14 cellular contexts compared by ENCODE assay signal in genomic region chr12:40378721-40379120, GRCh38.
DNase-seq lines count a peak whose midpoint lies in the region; ATAC-seq and TF ChIP-seq lines count a peak whose summit lies in the region.
"Had no signal": no experiment of that assay in that cellular context is flagged by ENCODE, and none has a peak within 500 bp of the region (broad histone marks: within the 10 kb centered on the region; RNA-seq: fewer than 3 reads in every experiment).

No MANE protein-coding gene starts in this region.

- ATAC-seq in SK-N-SH treated with all-trans-retinoic acid at 6 μM for 48 hours, result no peak
- ATAC-seq: A549 had no signal

- peak; percentile 4 for DNase-seq in NCI-H1694 treated with DMSO at 0.1 percent for 48 hours (lab: John Stamatoyannopoulos, UW)
- DNase-seq in NCI-H1694 (lab: John Stamatoyannopoulos, UW), result no peak
- peak; percentile 86 for DNase-seq in NCI-H82 treated with DMSO at 0.1 percent for 48 hours (lab: John Stamatoyannopoulos, UW; ENCODE audit: unreplicated experiment)
- peak; percentile 94 for DNase-seq in cerebellar cortex (ENCODE audit: low spot score)
- DNase-seq in myocyte (ENCODE audit: low read depth), result peak; percentile 1
- DNase-seq in effector CD8-positive, alpha-beta T cell (lab: John Stamatoyannopoulos, UW), result no peak
- DNase-seq in UCSD-AML1 (lab: John Stamatoyannopoulos, UW; ENCODE audit: unreplicated experiment), result no peak
- DNase-seq: AML-193; Caco-2; CD4-positive, alpha-beta T cell; GF-D8; H9 had no signal

TF ChIP-seq in SK-N-SH treated with all-trans-retinoic acid at 6 μM for 48 hours, 23 proteins besides CTCF, POLR2A, EP300 and RAD21:
- TF ChIP-seq ZNF70 (CRISPR knock-in tag; IDR thresholded peaks at IDR 0.05), result no peak
- no peak for TF ChIP-seq ESRRG (CRISPR knock-in tag; IDR thresholded peaks at IDR 0.05)
- no peak for TF ChIP-seq ZNF565 (CRISPR knock-in tag; conservative IDR thresholded peaks at IDR 0.05; ENCODE audit: low read depth)
- TF ChIP-seq ZFP3 (CRISPR knock-in tag; IDR thresholded peaks at IDR 0.05), result no peak
- TF ChIP-seq ISL1 (CRISPR knock-in tag; IDR thresholded peaks at IDR 0.05), result no peak
- TF ChIP-seq TCF4 (CRISPR knock-in tag; IDR thresholded peaks at IDR 0.05; ENCODE audit: borderline replicate concordance), result no peak
- no peak for TF ChIP-seq OSR1 (CRISPR knock-in tag; IDR thresholded peaks at IDR 0.05)
- TF ChIP-seq GLIS3 (CRISPR knock-in tag; IDR thresholded peaks at IDR 0.05), result no peak
- no peak for TF ChIP-seq PPARA (CRISPR knock-in tag; IDR thresholded peaks at IDR 0.05; ENCODE audit: borderline replicate concordance)
- no peak for TF ChIP-seq PATZ1 (CRISPR knock-in tag; IDR thresholded peaks at IDR 0.05; ENCODE audit: borderline replicate concordance)
- TF ChIP-seq SNAI2 (CRISPR knock-in tag; IDR thresholded peaks at IDR 0.05), result no peak
- no peak for TF ChIP-seq CSRNP3 (CRISPR knock-in tag; IDR thresholded peaks at IDR 0.05)
TF ChIP-seq in SK-N-SH treated with all-trans-retinoic acid at 6 μM for 48 hours: peak in this region for 0.

Comparison
In these comparisons a context has a peak if more than half of its experiments do, and no peak if none do; other contexts are left out.
1. DNase-seq: peak in NCI-H1694 treated with DMSO at 0.1 percent for 48 hours (single experiment), NCI-H82 treated with DMSO at 0.1 percent for 48 hours (single experiment), cerebellar cortex (single experiment) and myocyte (single experiment); none in NCI-H1694 (single experiment), effector CD8-positive, alpha-beta T cell (single experiment) and UCSD-AML1 (single experiment).